Comparison of ENCODE assay signal across 14 cellular contexts in genomic region chr16:87982491-87983415, GRCh38. TPM values are rescaled to one million over a fixed set of nuclear protein-coding genes. Genes with fewer than 3 reads are reported as not detected.
A peak's percentile ranks its signal among the peaks of the same experiment; 100 is the strongest.
DNase-seq lines count a peak whose midpoint lies in the region; ATAC-seq and TF ChIP-seq lines count a peak whose summit lies in the region.
"Had no signal": no experiment of that assay in that cellular context is flagged by ENCODE, and none has a peak within 500 bp of the region (broad histone marks: within the 10 kb centered on the region; RNA-seq: fewer than 3 reads in every experiment).

No MANE protein-coding gene starts in this region.

- H3K4me3 ChIP-seq in Caco-2 (ENCODE audit: low read depth, low read length) (no peak overlapping the region), LNCaP clone FGC (ENCODE audit: low read depth, low read length) (no peak overlapping the region)
- H3K4me3 ChIP-seq: gastrocnemius medialis, vagina had no signal

- no peaks in the 10 kb centered on the region for H3K4me1 ChIP-seq in Caco-2
- H3K4me1 ChIP-seq: vagina had no signal

- BruUV-seq in Caco-2 (replicated peaks; lab: Mats Ljungman, UMichigan): no TSS peak

- H3K4me1 Mint-ChIP-seq in Caco-2 (ENCODE audit: low read depth, unreplicated experiment): no peaks in the 10 kb centered on the region
- H3K4me1 Mint-ChIP-seq in effector memory CD8-positive, alpha-beta T cell (ENCODE audit: low read depth in 2 of 2): peaks cover 19 to 42% of the 10 kb centered on the region in 2 donors

- peaks cover 2% of the 10 kb centered on the region; the same call in 1 of the 2 replicates for H3K36me3 ChIP-seq in Caco-2 (ENCODE audit: control insufficient read depth, insufficient read depth, low read length)

- in situ Hi-C loops in GM13976 (cut with MboI; ENCODE audit: low sequenced_read_pairs, unreplicated experiment): no loop called here

- no peak for ATAC-seq in effector memory CD8-positive, alpha-beta T cell (replicated peaks)
- ATAC-seq in omental fat pad (ENCODE audit: low FRiP score): peak; percentile 81
- no peak for ATAC-seq in GM19395 (IDR thresholded peaks at IDR 0.05; ENCODE audit: unreplicated experiment)
- ATAC-seq in esophagus mucosa: no peak

- no peaks in the 10 kb centered on the region for H3K9me3 Mint-ChIP-seq in Caco-2 (ENCODE audit: unreplicated experiment)
- H3K9me3 Mint-ChIP-seq in effector memory CD8-positive, alpha-beta T cell: no peaks in the 10 kb centered on the region

- TF ChIP-seq CTCF in Caco-2 (IDR thresholded peaks at IDR 0.05; ENCODE audit: insufficient read depth in 1 of 2, low read depth in 1 of 2, low read length in 1 of 2, severe bottlenecking in 1 of 2, unreplicated experiment in 1 of 2) (no peak), LNCaP clone FGC (IDR thresholded peaks at IDR 0.05; ENCODE audit: control insufficient read depth, extremely low read depth, insufficient read depth) (no peak), omental fat pad (IDR thresholded peaks at IDR 0.05) (no peak), GM13976 (IDR thresholded peaks at IDR 0.05; ENCODE audit: borderline replicate concordance, control extremely low read depth, extremely low read depth, insufficient read depth, missing control alignments) (no peak)

- no peaks in the 10 kb centered on the region for H3K9me3 ChIP-seq in Caco-2
- H3K9me3 ChIP-seq: gastrocnemius medialis, vagina had no signal

- H3K27ac Mint-ChIP-seq in Caco-2 (ENCODE audit: unreplicated experiment): peak overlapping the region; percentile 69
- H3K27ac Mint-ChIP-seq in effector memory CD8-positive, alpha-beta T cell: peak overlapping the region; percentile 38 to 49

- intact Hi-C loops in Caco-2 (cut with micrococcal nuclease; ENCODE audit: unreplicated experiment): no loop called here

- H3K36me3 Mint-ChIP-seq in Caco-2 (ENCODE audit: insufficient read depth, unreplicated experiment): peaks cover 32% of the 10 kb centered on the region
- peaks cover 72% of the 10 kb centered on the region for H3K36me3 Mint-ChIP-seq in effector memory CD8-positive, alpha-beta T cell (ENCODE audit: insufficient read depth)

- no peaks in the 10 kb centered on the region for H3K27me3 ChIP-seq in Caco-2 (replicated peaks; ENCODE audit: control insufficient read depth, insufficient read depth, low read length)
- H3K27me3 ChIP-seq: gastrocnemius medialis, vagina had no signal

- DNase-seq in Caco-2 (peak in 1 of 2 experiments; percentile 12), LNCaP clone FGC (ENCODE audit: low read depth) (peak; percentile 56), omental fat pad (ENCODE audit: low spot score) (no peak), GM13976 (ENCODE audit: low spot score) (no peak)
- DNase-seq in effector memory CD8-positive, alpha-beta T cell: no peak
- DNase-seq: gastrocnemius medialis, GDM1, KG1, NCI-H1436, NCI-H446 treated with DMSO at 0.1 percent for 48 hours had no signal

- no peak overlapping the region for H3K4me3 Mint-ChIP-seq in Caco-2 (ENCODE audit: unreplicated experiment)
- H3K4me3 Mint-ChIP-seq in effector memory CD8-positive, alpha-beta T cell: no peak overlapping the region

- POLR2A ChIA-PET in Caco-2 (lab: Charles Lee): no interaction called here

- CTCF ChIA-PET in Caco-2 (lab: Charles Lee): no interaction called here

- H3K27me3 Mint-ChIP-seq in Caco-2 (ENCODE audit: insufficient read depth, unreplicated experiment): no peaks in the 10 kb centered on the region
- no peaks in the 10 kb centered on the region for H3K27me3 Mint-ChIP-seq in effector memory CD8-positive, alpha-beta T cell

RNA-seq across cellular contexts. Expression of gene BANP, which starts 31.5 kb away (rescaled TPM):
- total RNA-seq in Caco-2 (2022) (44.4 and 50.6 TPM in 2 replicates), omental fat pad (10 to 100 TPM; 20.5 to 35.8 (median 24.6) TPM), esophagus mucosa (9.6 TPM)

RNA-seq across cellular contexts. Expression of gene CA5A, which starts 46.4 kb away (rescaled TPM):
- total RNA-seq in Caco-2 (2022): 0.74 and 1.7 TPM in 2 replicates
- total RNA-seq in omental fat pad: not detected
- total RNA-seq in esophagus mucosa: not detected
- total RNA-seq: gastrocnemius medialis, pulmonary artery endothelial cell, vagina had no signal
